17 cellular contexts compared by ENCODE assay signal in genomic region chr7:32072397-32072796, GRCh38. TPM values are rescaled to one million over a fixed set of nuclear protein-coding genes. Genes with fewer than 3 reads are reported as not detected.
DNase-seq lines count a peak whose midpoint lies in the region; ATAC-seq, FAIRE-seq and TF ChIP-seq lines count a peak whose summit lies in the region.
"Had no signal": no experiment of that assay in that cellular context is flagged by ENCODE, and none has a peak within 500 bp of the region (broad histone marks: within the 10 kb centered on the region; RNA-seq: fewer than 3 reads in every experiment).

No MANE protein-coding gene starts in this region.

- ATAC-seq in stimulated activated naive CD8-positive, alpha-beta T cell treated with anti-CD3 and anti-CD28 coated beads, Interleukin-15, amount 100 ng/mL, for 72 hours: no peak
- ATAC-seq: activated naive CD4-positive, alpha-beta T cell treated with anti-CD3 and anti-CD28 coated beads, Interleukin-2, amount 50 U/mL, for 72 hours; left colon had no signal

- no peaks in the 10 kb centered on the region for H3K4me1 ChIP-seq in neural progenitor cell
- H3K4me1 ChIP-seq in OCI-LY7 (ENCODE audit: insufficient read depth, low read length, poor library complexity, severe bottlenecking): no peaks in the 10 kb centered on the region

- peaks cover 30% of the 10 kb centered on the region for H3K4me1 Mint-ChIP-seq in neural progenitor cell
- no peaks in the 10 kb centered on the region for H3K4me1 Mint-ChIP-seq in stimulated activated naive CD8-positive, alpha-beta T cell treated with anti-CD3 and anti-CD28 coated beads, Interleukin-15, amount 100 ng/mL, for 72 hours
- H3K4me1 Mint-ChIP-seq: CD8-positive, alpha-beta memory T cell had no signal

- TF ChIP-seq CTCF in neural progenitor cell (IDR thresholded peaks at IDR 0.05): peak; percentile 18
- TF ChIP-seq CTCF in D721Med (IDR thresholded peaks at IDR 0.05; ENCODE audit: insufficient read depth, missing control alignments): no peak
- no peak for TF ChIP-seq CTCF in OCI-LY7 (conservative IDR thresholded peaks at IDR 0.05; ENCODE audit: low read length)

- DNase-seq in EL: peak; percentile 48
- no peak for DNase-seq in HTR-8/SVneo (ENCODE audit: insufficient read length, low spot score)
- no peak for DNase-seq in neural progenitor cell (ENCODE audit: low spot score)
- no peak for DNase-seq in D721Med (ENCODE audit: insufficient read length, low spot score)
- no peak for DNase-seq in OCI-LY7 (ENCODE audit: low spot score)
- no peak for DNase-seq in stimulated activated naive CD8-positive, alpha-beta T cell treated with anti-CD3 and anti-CD28 coated beads, Interleukin-15, amount 100 ng/mL, for 72 hours
- DNase-seq: activated CD4-positive, CD25-positive, alpha-beta regulatory T cell treated with anti-CD3 and anti-CD28 coated beads, Interleukin-2, amount 50 U/mL, for 72 hours; activated CD8-positive, alpha-beta memory T cell treated with anti-CD3 and anti-CD28 coated beads, Interleukin-2, amount 50 U/mL, for 4 hours; CD8-positive, alpha-beta memory T cell; HCEC 1CT; left colon; NCI-H446 treated with DMSO at 0.1 percent for 48 hours; stimulated activated CD4-positive, alpha-beta T cell treated with anti-CD3 and anti-CD28 coated beads, Interleukin-1b, Interleukin-23, amount 100 ng/mL, for 48 hours had no signal

- peaks cover 27% of the 10 kb centered on the region for H3K27me3 Mint-ChIP-seq in neural progenitor cell (ENCODE audit: insufficient read depth, low read depth)
- H3K27me3 Mint-ChIP-seq in stimulated activated naive CD8-positive, alpha-beta T cell treated with anti-CD3 and anti-CD28 coated beads, Interleukin-15, amount 100 ng/mL, for 72 hours: peaks cover 31% of the 10 kb centered on the region

- no peaks in the 10 kb centered on the region for H3K9me3 ChIP-seq in neural progenitor cell (ENCODE audit: low read depth)
- H3K9me3 ChIP-seq in OCI-LY7 (ENCODE audit: low read length): no peaks in the 10 kb centered on the region
- H3K9me3 ChIP-seq: tibial nerve had no signal

- intact Hi-C loops in OCI-LY7 (cut with micrococcal nuclease; ENCODE audit: unreplicated experiment): no loop called here

- CTCF ChIA-PET in OCI-LY7 (lab: Charles Lee; ENCODE audit: unreplicated experiment): no interaction called here

- no peak overlapping the region for H3K4me2 ChIP-seq in neural progenitor cell
- no peak overlapping the region for H3K4me2 ChIP-seq in OCI-LY7 (ENCODE audit: low read length)

- H3F3A ChIP-seq in neural progenitor cell (ENCODE audit: low read depth): no peaks in the 10 kb centered on the region

- H3K36me3 ChIP-seq in neural progenitor cell: no peaks in the 10 kb centered on the region
- H3K36me3 ChIP-seq in OCI-LY7 (ENCODE audit: insufficient read depth, low read length): no peaks in the 10 kb centered on the region
- H3K36me3 ChIP-seq: tibial nerve had no signal

- FAIRE-seq in HTR-8/SVneo (lab: Jason Lieb, UNC) (peak; percentile 40), D721Med (lab: Jason Lieb, UNC) (no peak)

- H3K4me3 ChIP-seq in neural progenitor cell: no peak overlapping the region
- no peak overlapping the region for H3K4me3 ChIP-seq in OCI-LY7 (ENCODE audit: low read depth, low read length, poor library complexity, severe bottlenecking)
- H3K4me3 ChIP-seq: tibial nerve had no signal

- H3K9me2 ChIP-seq in OCI-LY7 (ENCODE audit: insufficient read depth, low read length): no peaks in the 10 kb centered on the region

- no peaks in the 10 kb centered on the region for H3K36me3 Mint-ChIP-seq in neural progenitor cell
- H3K36me3 Mint-ChIP-seq: CD8-positive, alpha-beta memory T cell; IgD-negative memory B cell had no signal

- no peak overlapping the region for H3K4me3 Mint-ChIP-seq in neural progenitor cell
- H3K4me3 Mint-ChIP-seq in stimulated activated naive CD8-positive, alpha-beta T cell treated with anti-CD3 and anti-CD28 coated beads, Interleukin-15, amount 100 ng/mL, for 72 hours: no peak overlapping the region
- H3K4me3 Mint-ChIP-seq: CD8-positive, alpha-beta memory T cell; IgD-negative memory B cell had no signal

- H4K20me1 ChIP-seq in neural progenitor cell (ENCODE audit: low read depth) (no peaks in the 10 kb centered on the region), OCI-LY7 (ENCODE audit: insufficient read depth, low read length) (no peaks in the 10 kb centered on the region)

- H3K79me2 ChIP-seq in neural progenitor cell (ENCODE audit: low read depth) (no peaks in the 10 kb centered on the region), OCI-LY7 (ENCODE audit: insufficient read depth, low read depth, low read length) (no peaks in the 10 kb centered on the region)

- POLR2A ChIA-PET in OCI-LY7 (lab: Charles Lee): no interaction called here

- H3K27ac ChIP-seq in cingulate gyrus (ENCODE audit: low read depth, low read length): peak overlapping the region; percentile 88
- no peak overlapping the region for H3K27ac ChIP-seq in neural progenitor cell
- no peak overlapping the region for H3K27ac ChIP-seq in OCI-LY7 (ENCODE audit: low read depth, low read length, poor library complexity, severe bottlenecking)
- H3K27ac ChIP-seq: tibial nerve had no signal

- peaks cover 79% of the 10 kb centered on the region for H3K27me3 ChIP-seq in neural progenitor cell

- no peak overlapping the region for H3K27ac Mint-ChIP-seq in neural progenitor cell
- no peak overlapping the region for H3K27ac Mint-ChIP-seq in stimulated activated naive CD8-positive, alpha-beta T cell treated with anti-CD3 and anti-CD28 coated beads, Interleukin-15, amount 100 ng/mL, for 72 hours
- H3K27ac Mint-ChIP-seq: activated naive CD4-positive, alpha-beta T cell treated with anti-CD3 and anti-CD28 coated beads, Interleukin-2, amount 50 U/mL, for 72 hours; CD8-positive, alpha-beta memory T cell; IgD-negative memory B cell had no signal

- no peak overlapping the region for H3K9ac ChIP-seq in neural progenitor cell

- BruUV-seq in OCI-LY7 (replicated peaks; lab: Mats Ljungman, UMichigan): no TSS peak

- H2AFZ ChIP-seq in neural progenitor cell (replicated peaks): no peak overlapping the region
- H2AFZ ChIP-seq in OCI-LY7 (ENCODE audit: low read length): no peak overlapping the region

- H3K9me3 Mint-ChIP-seq in neural progenitor cell: no peaks in the 10 kb centered on the region
- peaks cover 0 to 4% of the 10 kb centered on the region in 2 donors for H3K9me3 Mint-ChIP-seq in stimulated activated naive CD8-positive, alpha-beta T cell treated with anti-CD3 and anti-CD28 coated beads, Interleukin-15, amount 100 ng/mL, for 72 hours

RNA-seq across cellular contexts. Expression of gene PDE1C, which starts 2.2 kb away (rescaled TPM):
- total RNA-seq in neural progenitor cell (ENCODE audit: low replicate concordance): 0.54 and 0.56 TPM in 2 replicates
- not detected in 2 replicates for total RNA-seq in OCI-LY7 (2014; rRNA removed; shearing (Covaris generic))
- total RNA-seq in OCI-LY7 (2022): not detected in 2 replicates
- total RNA-seq: activated naive CD4-positive, alpha-beta T cell treated with anti-CD3 and anti-CD28 coated beads, Interleukin-2, amount 50 U/mL, for 72 hours; CD8-positive, alpha-beta memory T cell had no signal
